In the genomic region with DNA sequence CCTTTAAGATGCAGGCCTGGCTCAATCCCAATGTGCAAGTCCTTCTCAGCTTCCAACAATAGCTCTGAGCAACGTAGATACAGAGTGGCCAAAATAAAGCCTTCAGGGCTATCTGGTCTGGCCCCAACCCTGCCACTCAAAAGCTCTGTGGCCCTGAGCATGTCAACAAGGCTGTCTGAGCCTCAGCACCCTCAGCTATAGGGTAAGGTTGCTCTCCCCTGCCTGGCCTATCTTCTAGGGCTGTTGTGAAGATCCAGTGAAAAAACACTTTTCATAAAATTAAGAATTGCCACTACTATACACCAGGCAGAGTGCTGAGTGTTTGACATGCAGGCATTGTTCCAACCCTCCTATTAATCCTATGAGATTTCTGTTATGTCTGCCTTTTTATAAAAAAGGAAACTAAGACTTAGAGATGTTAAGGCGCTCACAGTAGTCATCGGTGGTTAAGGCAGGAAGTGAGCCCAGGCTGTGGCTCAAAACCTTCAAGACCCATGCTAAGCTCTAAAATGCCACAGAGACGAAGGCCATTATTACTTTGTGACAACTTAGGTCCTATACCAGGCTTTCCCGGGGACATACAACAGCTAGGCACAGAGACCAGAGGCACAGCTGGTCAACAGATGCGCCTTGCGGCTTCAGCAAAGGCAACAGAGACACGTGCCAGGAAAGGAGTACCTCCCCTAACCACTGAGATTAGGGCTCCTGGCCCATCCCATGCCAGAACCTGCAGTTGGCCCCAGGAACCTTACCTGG, we compare ENCODE assay signal across 13 cellular contexts. TPM values are rescaled to one million over a fixed set of nuclear protein-coding genes. Genes with fewer than 3 reads are reported as not detected.
DNase-seq lines count a peak whose midpoint lies in the region; ATAC-seq and TF ChIP-seq lines count a peak whose summit lies in the region.
"Had no signal": no experiment of that assay in that cellular context is flagged by ENCODE, and none has a peak within 500 bp of the region (broad histone marks: within the 10 kb centered on the region; RNA-seq: fewer than 3 reads in every experiment).

No MANE protein-coding gene starts in this region.

- peak; percentile 46 for ATAC-seq in effector memory CD8-positive, alpha-beta T cell (replicated peaks)
- peak; percentile 44 for ATAC-seq in stimulated activated naive CD8-positive, alpha-beta T cell treated with anti-CD3 and anti-CD28 coated beads, Interleukin-15, Interleukin-2, amounts not matched to agents 100 U/mL and 50 U/mL, for 24 hours
- ATAC-seq: sciatic nerve, upper lobe of right lung had no signal

- H3K9me3 Mint-ChIP-seq in T-helper 2 cell treated with Interferon-gamma antibody and Interleukin-4, amounts not matched to agents 5 μg/mL and 100 μg/mL, for 36 hours, result no peaks in the 10 kb centered on the region
- H3K9me3 Mint-ChIP-seq in effector memory CD8-positive, alpha-beta T cell, result no peaks in the 10 kb centered on the region
- no peaks in the 10 kb centered on the region for H3K9me3 Mint-ChIP-seq in Caco-2 (ENCODE audit: unreplicated experiment)

- H3K4me1 ChIP-seq in Caco-2, result 0 out of 2 replicates have a peak, but pooled peaks cover 3% of the 10 kb centered on the region

- H3K36me3 ChIP-seq in Caco-2 (ENCODE audit: control insufficient read depth, insufficient read depth, low read length), result peaks cover 12% of the 10 kb centered on the region

- POLR2A ChIA-PET in Caco-2 (lab: Charles Lee), result no interaction called here

- H3K9me3 ChIP-seq in Caco-2, result no peaks in the 10 kb centered on the region
- H3K9me3 ChIP-seq: upper lobe of right lung had no signal

- no peaks in the 10 kb centered on the region for H3K27me3 ChIP-seq in Caco-2 (replicated peaks; ENCODE audit: control insufficient read depth, insufficient read depth, low read length)
- H3K27me3 ChIP-seq: brain microvascular endothelial cell, upper lobe of right lung had no signal

- no peak for TF ChIP-seq CTCF in Caco-2 (IDR thresholded peaks at IDR 0.05; ENCODE audit: insufficient read depth in 1 of 2, low read depth in 1 of 2, low read length in 1 of 2, severe bottlenecking in 1 of 2, unreplicated experiment in 1 of 2)

- no TSS peak for BruUV-seq in Caco-2 (replicated peaks; lab: Mats Ljungman, UMichigan)

- no peak overlapping the region for H3K4me3 ChIP-seq in Caco-2 (ENCODE audit: low read depth, low read length)
- H3K4me3 ChIP-seq: upper lobe of right lung had no signal

- no peaks in the 10 kb centered on the region for H3K27me3 Mint-ChIP-seq in T-helper 2 cell treated with Interferon-gamma antibody and Interleukin-4, amounts not matched to agents 5 μg/mL and 100 μg/mL, for 36 hours (ENCODE audit: low read depth)
- H3K27me3 Mint-ChIP-seq in effector memory CD8-positive, alpha-beta T cell, result peaks cover 0 to 2% of the 10 kb centered on the region in 2 donors
- no peaks in the 10 kb centered on the region for H3K27me3 Mint-ChIP-seq in Caco-2 (ENCODE audit: insufficient read depth, unreplicated experiment)

- H3K27ac Mint-ChIP-seq in T-helper 2 cell treated with Interferon-gamma antibody and Interleukin-4, amounts not matched to agents 5 μg/mL and 100 μg/mL, for 36 hours, result peak overlapping the region; percentile 78
- H3K27ac Mint-ChIP-seq in effector memory CD8-positive, alpha-beta T cell, result peak overlapping the region; percentile 82 to 91
- no peak overlapping the region for H3K27ac Mint-ChIP-seq in Caco-2 (ENCODE audit: unreplicated experiment)

- peaks cover 70% of the 10 kb centered on the region for H3K36me3 Mint-ChIP-seq in T-helper 2 cell treated with Interferon-gamma antibody and Interleukin-4, amounts not matched to agents 5 μg/mL and 100 μg/mL, for 36 hours (ENCODE audit: low read depth)
- peaks cover 84% of the 10 kb centered on the region for H3K36me3 Mint-ChIP-seq in effector memory CD8-positive, alpha-beta T cell (ENCODE audit: insufficient read depth)
- H3K36me3 Mint-ChIP-seq in Caco-2 (ENCODE audit: insufficient read depth, unreplicated experiment), result peaks cover 70% of the 10 kb centered on the region

- H3K4me1 Mint-ChIP-seq in T-helper 2 cell treated with Interferon-gamma antibody and Interleukin-4, amounts not matched to agents 5 μg/mL and 100 μg/mL, for 36 hours (ENCODE audit: low read depth), result peaks cover 40% of the 10 kb centered on the region
- peaks cover 49 to 50% of the 10 kb centered on the region in 2 donors for H3K4me1 Mint-ChIP-seq in effector memory CD8-positive, alpha-beta T cell (ENCODE audit: low read depth in 2 of 2)
- peaks cover 16% of the 10 kb centered on the region for H3K4me1 Mint-ChIP-seq in Caco-2 (ENCODE audit: low read depth, unreplicated experiment)

- intact Hi-C loops in Caco-2 (cut with micrococcal nuclease; ENCODE audit: unreplicated experiment), result no loop called here

- CTCF ChIA-PET in Caco-2 (lab: Charles Lee), result no interaction called here

- H3K4me3 Mint-ChIP-seq in T-helper 2 cell treated with Interferon-gamma antibody and Interleukin-4, amounts not matched to agents 5 μg/mL and 100 μg/mL, for 36 hours, result peak overlapping the region; percentile 76
- peak overlapping the region; percentile 73 to 77 for H3K4me3 Mint-ChIP-seq in effector memory CD8-positive, alpha-beta T cell
- no peak overlapping the region for H3K4me3 Mint-ChIP-seq in Caco-2 (ENCODE audit: unreplicated experiment)

- DNase-seq in activated T-cell treated with anti-CD3 and anti-CD28 coated beads for 24 hours (ENCODE audit: low read depth), result peak; percentile 10
- DNase-seq in activated T-cell treated with anti-CD3 and anti-CD28 coated beads, Interleukin-2, amount 50 U/mL, for 48 hours, result no peak
- peak; percentile 29 for DNase-seq in T-helper 2 cell treated with Interferon-gamma antibody and Interleukin-4, amounts not matched to agents 5 μg/mL and 100 μg/mL, for 36 hours (ENCODE audit: low spot score)
- peak; percentile 10 to 30 (median 20) for DNase-seq in effector memory CD8-positive, alpha-beta T cell
- no peak for DNase-seq in stimulated activated naive CD8-positive, alpha-beta T cell treated with anti-CD3 and anti-CD28 coated beads, Interleukin-15, Interleukin-2, amounts not matched to agents 100 U/mL and 50 U/mL, for 24 hours
- no peak for DNase-seq in iPS-NIHi11 (ENCODE audit: low spot score)
- DNase-seq in stimulated activated CD4-positive, alpha-beta T cell treated with anti-CD3 and anti-CD28 coated beads, Interleukin-2, amount 100 ng/mL, for 24 hours, result no peak
- DNase-seq in Caco-2, result no peak
- DNase-seq: brain microvascular endothelial cell, GOT3, NCI-H2171, upper lobe of right lung had no signal

RNA-seq across cellular contexts. Expression of gene POLG, which starts 5.1 kb away (rescaled TPM):
- 63.1 and 64.1 TPM in 2 replicates for total RNA-seq in Caco-2 (2022)

Comparison
In these comparisons a context has a peak if more than half of its experiments do, and no peak if none do; other contexts are left out.
1. DNase-seq: peak in activated T-cell treated with anti-CD3 and anti-CD28 coated beads for 24 hours (single experiment), T-helper 2 cell treated with Interferon-gamma antibody and Interleukin-4, amounts not matched to agents 5 μg/mL and 100 μg/mL, for 36 hours (single experiment) and effector memory CD8-positive, alpha-beta T cell (3 of 3); none in activated T-cell treated with anti-CD3 and anti-CD28 coated beads, Interleukin-2, amount 50 U/mL, for 48 hours (0 of 2), stimulated activated naive CD8-positive, alpha-beta T cell treated with anti-CD3 and anti-CD28 coated beads, Interleukin-15, Interleukin-2, amounts not matched to agents 100 U/mL and 50 U/mL, for 24 hours (single experiment), iPS-NIHi11 (single experiment), stimulated activated CD4-positive, alpha-beta T cell treated with anti-CD3 and anti-CD28 coated beads, Interleukin-2, amount 100 ng/mL, for 24 hours (0 of 2) and Caco-2 (0 of 2).